Comparison of ENCODE assay signal across 31 cellular contexts in the genomic region with DNA sequence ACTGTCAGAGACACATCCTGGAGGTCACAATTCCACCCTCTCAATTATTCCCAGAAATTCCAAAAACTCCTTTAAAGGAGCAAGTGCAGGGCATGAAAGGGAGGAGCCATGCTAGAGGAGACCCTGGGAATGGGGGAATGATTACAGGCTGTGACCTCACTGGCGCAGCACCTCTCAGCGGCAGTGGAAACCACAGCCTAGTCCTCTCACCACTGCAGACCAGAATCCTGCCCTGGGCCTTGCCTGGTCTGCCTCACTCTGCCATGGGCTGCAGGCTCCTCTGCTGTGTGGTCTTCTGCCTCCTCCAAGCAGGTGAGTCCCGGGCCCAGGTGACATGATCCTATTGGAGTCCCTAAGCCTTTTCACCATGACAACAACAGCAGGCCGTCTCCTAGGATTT. TPM values are rescaled to one million over a fixed set of nuclear protein-coding genes. Genes with fewer than 3 reads are reported as not detected.
DNase-seq lines count a peak whose midpoint lies in the region; ATAC-seq, FAIRE-seq and TF ChIP-seq lines count a peak whose summit lies in the region.
"Had no signal": no experiment of that assay in that cellular context is flagged by ENCODE, and none has a peak within 500 bp of the region (broad histone marks: within the 10 kb centered on the region; RNA-seq: fewer than 3 reads in every experiment).

No MANE protein-coding gene starts in this region.

- CTCF ChIA-PET in activated CD4-positive, alpha-beta T cell treated with anti-CD3 and anti-CD28 coated beads, Interleukin-2, amount 10 ng/mL, durations not matched to agents 7 days and 5 days (lab: Charles Lee), result no interaction called here
- CTCF ChIA-PET in CD4-positive, alpha-beta memory T cell (lab: Charles Lee; ENCODE audit: partially characterized antibody), result interaction anchor here (1.2 to 1.8 kb wide), 2 partner anchors 9 to 489 kb away, joined by 4 to 9 read pairs; no protein-coding TSS in a partner anchor
- CTCF ChIA-PET in GM10248 (lab: Yijun Ruan, JAX), result no interaction called here

- no peaks in the 10 kb centered on the region for H3K79me2 ChIP-seq in parathyroid adenoma

- H3K36me3 Mint-ChIP-seq in activated CD4-positive, alpha-beta T cell treated with anti-CD3 and anti-CD28 coated beads, Interleukin-2, amount 10 ng/mL, durations not matched to agents 7 days and 5 days (ENCODE audit: low read depth), result no peaks in the 10 kb centered on the region
- H3K36me3 Mint-ChIP-seq in CD4-positive, alpha-beta memory T cell, result no peaks in the 10 kb centered on the region
- no peaks in the 10 kb centered on the region for H3K36me3 Mint-ChIP-seq in activated T-helper 17 cell treated with anti-CD3 and anti-CD28 coated beads, Interleukin-2, amount 50 U/mL, for 72 hours (ENCODE audit: low read depth)
- H3K36me3 Mint-ChIP-seq: IgD-negative memory B cell, memory B cell had no signal

- no peaks in the 10 kb centered on the region for H3K27me3 ChIP-seq in CD4-positive, alpha-beta memory T cell (ENCODE audit: insufficient read depth, low read length)
- no peaks in the 10 kb centered on the region for H3K27me3 ChIP-seq in parathyroid adenoma (ENCODE audit: control insufficient read depth, insufficient read depth, low read length)
- H3K27me3 ChIP-seq: neutrophil, Peyer's patch, thyroid gland had no signal

- no peaks in the 10 kb centered on the region for H3K36me3 ChIP-seq in CD4-positive, alpha-beta memory T cell (ENCODE audit: insufficient read depth, low read length)
- H3K36me3 ChIP-seq in parathyroid adenoma (ENCODE audit: control insufficient read depth, insufficient read depth, low read length), result no peaks in the 10 kb centered on the region
- H3K36me3 ChIP-seq: neutrophil, Peyer's patch, prostate gland, thyroid gland, WERI-Rb-1 had no signal

- no peak overlapping the region for H3K27ac ChIP-seq in CD4-positive, alpha-beta memory T cell (ENCODE audit: low read depth, low read length)
- H3K27ac ChIP-seq in parathyroid adenoma, result no peak overlapping the region
- H3K27ac ChIP-seq: neutrophil, Peyer's patch, prostate gland, thyroid gland, WERI-Rb-1 had no signal

- no peak for DNase-seq in activated CD4-positive, alpha-beta T cell treated with anti-CD3 and anti-CD28 coated beads, Interleukin-2, amount 10 ng/mL, durations not matched to agents 7 days and 5 days
- DNase-seq in activated CD4-positive, alpha-beta T cell treated with anti-CD3 and anti-CD28 coated beads for 1 hour, result no peak
- no peak for DNase-seq in CD4-positive, alpha-beta memory T cell
- DNase-seq in NCI-H82 (lab: John Stamatoyannopoulos, UW), result no peak
- no peak for DNase-seq in GM10248 (ENCODE audit: extremely low spot score)
- no peak for DNase-seq in D721Med (ENCODE audit: insufficient read length, low spot score)
- DNase-seq: activated CD4-positive, alpha-beta T cell treated with anti-CD3 and anti-CD28 coated beads, Interleukin-2, amount 50 U/mL, for 48 hours; Caco-2; dermis blood vessel endothelial cell; H9; hypothalamus; immature natural killer cell; NCI-H1092 treated with DMSO at 0.1 percent for 48 hours; NCI-H187 treated with DMSO at 0.1 percent for 48 hours; NCI-H526 treated with DMSO at 0.1 percent for 48 hours; Peyer's patch; SHP77 treated with DMSO at 0.1 percent for 48 hours; stimulated activated CD4-positive, alpha-beta T cell treated with anti-CD3 and anti-CD28 coated beads, Interleukin-15, amount 100 ng/mL, for 24 hours; stimulated activated naive CD4-positive, alpha-beta T cell treated with Interleukin-2 at 50 U/mL for 16 hours; T1000; thyroid gland; WERI-Rb-1 had no signal

- peak; percentile 34 for ATAC-seq in activated T-helper 17 cell treated with anti-CD3 and anti-CD28 coated beads, Interleukin-2, amount 50 U/mL, for 72 hours (replicated peaks)
- ATAC-seq: left lobe of liver had no signal

- intact Hi-C loops in CD4-positive, alpha-beta memory T cell (cut with micrococcal nuclease), result loop anchor here (2.0 kb wide), 1 partner anchor 488 kb away; no protein-coding TSS in a partner anchor

- peaks cover 19% of the 10 kb centered on the region for H3K4me1 ChIP-seq in CD4-positive, alpha-beta memory T cell (ENCODE audit: insufficient read depth, low read length)
- H3K4me1 ChIP-seq in parathyroid adenoma, result peaks cover 20% of the 10 kb centered on the region
- H3K4me1 ChIP-seq: Caco-2, Peyer's patch, prostate gland, thyroid gland had no signal

- peaks cover 1% of the 10 kb centered on the region for H3K27me3 Mint-ChIP-seq in activated CD4-positive, alpha-beta T cell treated with anti-CD3 and anti-CD28 coated beads, Interleukin-2, amount 10 ng/mL, durations not matched to agents 7 days and 5 days
- peaks cover 6 to 8% of the 10 kb centered on the region in 2 donors for H3K27me3 Mint-ChIP-seq in CD4-positive, alpha-beta memory T cell
- peaks cover 30% of the 10 kb centered on the region for H3K27me3 Mint-ChIP-seq in activated T-helper 17 cell treated with anti-CD3 and anti-CD28 coated beads, Interleukin-2, amount 50 U/mL, for 72 hours

- no peak overlapping the region for H3K4me3 ChIP-seq in CD4-positive, alpha-beta memory T cell (ENCODE audit: low read length in 2 of 2)
- no peak overlapping the region for H3K4me3 ChIP-seq in parathyroid adenoma (ENCODE audit: low read depth, low read length)
- H3K4me3 ChIP-seq: Peyer's patch, prostate gland, thyroid gland had no signal

- FAIRE-seq in D721Med (lab: Jason Lieb, UNC), result no peak
- FAIRE-seq: A204.1, GM18507 had no signal

- H3K4me3 Mint-ChIP-seq in activated CD4-positive, alpha-beta T cell treated with anti-CD3 and anti-CD28 coated beads, Interleukin-2, amount 10 ng/mL, durations not matched to agents 7 days and 5 days, result peak overlapping the region; percentile 39
- peak overlapping the region; percentile 8 to 66 (median 50) for H3K4me3 Mint-ChIP-seq in CD4-positive, alpha-beta memory T cell
- no peak overlapping the region for H3K4me3 Mint-ChIP-seq in activated T-helper 17 cell treated with anti-CD3 and anti-CD28 coated beads, Interleukin-2, amount 50 U/mL, for 72 hours
- H3K4me3 Mint-ChIP-seq: H9, immature natural killer cell, memory B cell had no signal

- peaks cover 10% of the 10 kb centered on the region for H3K4me1 Mint-ChIP-seq in activated CD4-positive, alpha-beta T cell treated with anti-CD3 and anti-CD28 coated beads, Interleukin-2, amount 10 ng/mL, durations not matched to agents 7 days and 5 days
- H3K4me1 Mint-ChIP-seq in CD4-positive, alpha-beta memory T cell, result peaks cover 8 to 21% (median 13%) of the 10 kb centered on the region in 4 donors
- peaks cover 7% of the 10 kb centered on the region for H3K4me1 Mint-ChIP-seq in activated T-helper 17 cell treated with anti-CD3 and anti-CD28 coated beads, Interleukin-2, amount 50 U/mL, for 72 hours
- H3K4me1 Mint-ChIP-seq: memory B cell had no signal

- TF ChIP-seq CTCF in parathyroid adenoma (IDR thresholded peaks at IDR 0.05), result no peak
- no peak for TF ChIP-seq CTCF in GM10248 (IDR thresholded peaks at IDR 0.05; ENCODE audit: control extremely low read depth, extremely low read depth, low read depth, missing control alignments)
- no peak for TF ChIP-seq CTCF in D721Med (IDR thresholded peaks at IDR 0.05; ENCODE audit: insufficient read depth, missing control alignments)

- H2AFZ ChIP-seq in parathyroid adenoma, result peak overlapping the region; percentile 9

- H3K27ac Mint-ChIP-seq in activated CD4-positive, alpha-beta T cell treated with anti-CD3 and anti-CD28 coated beads, Interleukin-2, amount 10 ng/mL, durations not matched to agents 7 days and 5 days, result peak overlapping the region; percentile 55
- H3K27ac Mint-ChIP-seq in CD4-positive, alpha-beta memory T cell, result no peak overlapping the region
- H3K27ac Mint-ChIP-seq in activated T-helper 17 cell treated with anti-CD3 and anti-CD28 coated beads, Interleukin-2, amount 50 U/mL, for 72 hours, result no peak overlapping the region
- H3K27ac Mint-ChIP-seq: immature natural killer cell, memory B cell had no signal

- no peak overlapping the region for H3K4me2 ChIP-seq in parathyroid adenoma (ENCODE audit: low read length)

- H3K9me3 ChIP-seq in CD4-positive, alpha-beta memory T cell (ENCODE audit: control insufficient read depth in 1 of 2, low read length in 2 of 2), result no peaks in the 10 kb centered on the region
- H3K9me3 ChIP-seq in parathyroid adenoma (ENCODE audit: control insufficient read depth, low read length), result no peaks in the 10 kb centered on the region
- H3K9me3 ChIP-seq: Caco-2, neutrophil, Peyer's patch, prostate gland, thyroid gland had no signal

- no peak overlapping the region for H3K9ac ChIP-seq in parathyroid adenoma

- H3K9me3 Mint-ChIP-seq in activated CD4-positive, alpha-beta T cell treated with anti-CD3 and anti-CD28 coated beads, Interleukin-2, amount 10 ng/mL, durations not matched to agents 7 days and 5 days, result no peaks in the 10 kb centered on the region
- peaks cover 0 to 2% (median 0%) of the 10 kb centered on the region in 8 donors for H3K9me3 Mint-ChIP-seq in CD4-positive, alpha-beta memory T cell
- no peaks in the 10 kb centered on the region for H3K9me3 Mint-ChIP-seq in activated T-helper 17 cell treated with anti-CD3 and anti-CD28 coated beads, Interleukin-2, amount 50 U/mL, for 72 hours
- H3K9me3 Mint-ChIP-seq: H9, immature natural killer cell had no signal

- POLR2A ChIA-PET in activated CD4-positive, alpha-beta T cell treated with anti-CD3 and anti-CD28 coated beads, Interleukin-2, amount 10 ng/mL, durations not matched to agents 7 days and 5 days (lab: Charles Lee), result no interaction called here
- POLR2A ChIA-PET in CD4-positive, alpha-beta memory T cell (lab: Charles Lee; ENCODE audit: partially characterized antibody), result interaction anchor here (1.0 to 7.5 kb wide), 5 partner anchors 37 to 501 kb away, joined by 6 to 111 read pairs (median 9); no protein-coding TSS in a partner anchor
- POLR2A ChIA-PET in GM10248 (lab: Yijun Ruan, JAX), result no interaction called here

RNA-seq across cellular contexts. Expression of a gene that starts 50.5 kb away (rescaled TPM):
- total RNA-seq in activated CD4-positive, alpha-beta T cell treated with anti-CD3 and anti-CD28 coated beads, Interleukin-2, amount 10 ng/mL, durations not matched to agents 7 days and 5 days, result not detected
- total RNA-seq in CD4-positive, alpha-beta memory T cell, result not detected
- not detected for polyA plus RNA-seq in CD4-positive, alpha-beta memory T cell
- not detected for total RNA-seq in activated T-helper 17 cell treated with anti-CD3 and anti-CD28 coated beads, Interleukin-2, amount 50 U/mL, for 72 hours
- total RNA-seq: Caco-2, dermis blood vessel endothelial cell, H9, left lobe of liver, Peyer's patch, thyroid gland had no signal
- polyA plus RNA-seq: IgD-negative memory B cell, immature natural killer cell had no signal
